Comparison of ENCODE assay signal across 8 cellular contexts in the genomic region with DNA sequence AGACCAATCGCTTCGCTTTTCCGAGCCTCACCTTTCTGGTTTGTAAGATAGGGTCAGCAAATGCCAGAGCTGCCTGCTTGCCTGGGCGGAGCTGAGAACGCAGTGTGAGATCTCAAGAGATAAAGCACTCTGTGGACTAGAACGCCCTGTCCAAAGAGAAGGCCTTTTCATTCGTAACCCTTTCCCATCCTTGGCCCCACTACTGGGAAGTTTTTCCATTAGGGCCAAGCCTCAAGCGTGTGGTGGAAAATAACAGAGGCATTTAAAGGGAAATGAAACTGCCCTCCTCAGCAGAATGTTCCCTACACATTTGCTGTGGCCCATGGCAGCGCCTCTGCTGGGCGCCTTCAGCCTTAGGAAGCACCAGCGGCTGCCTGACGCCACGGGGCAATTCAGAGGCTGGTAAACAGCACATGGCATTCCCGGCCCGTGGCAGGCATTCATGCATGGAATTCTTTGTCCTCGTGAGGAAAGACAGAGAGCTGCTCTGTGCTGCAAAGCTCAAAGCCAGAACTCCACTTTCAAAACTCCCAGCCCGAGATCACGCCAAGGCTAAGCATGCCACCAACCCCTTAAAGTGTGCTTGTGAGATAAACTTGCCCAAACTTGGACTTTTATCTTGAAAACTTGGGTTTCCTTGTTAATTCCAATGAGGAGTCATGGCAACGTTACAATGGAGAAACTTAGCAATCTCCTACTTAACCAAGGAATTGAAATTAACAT. TPM values are rescaled to one million over a fixed set of nuclear protein-coding genes. Genes with fewer than 3 reads are reported as not detected.
DNase-seq lines count a peak whose midpoint lies in the region; ATAC-seq and TF ChIP-seq lines count a peak whose summit lies in the region.

No MANE protein-coding gene starts in this region.

- no peaks in the 10 kb centered on the region for H3K36me3 ChIP-seq in spleen

- peak overlapping the region in 6 of 8 donors; percentile 33 to 59 (median 54) for H3K27ac ChIP-seq in spleen

- peaks cover 0 to 61% (median 16%) of the 10 kb centered on the region in 6 donors for H3K4me1 ChIP-seq in spleen

- ATAC-seq in GM19324 (IDR thresholded peaks at IDR 0.05; ENCODE audit: low FRiP score, unreplicated experiment) = no peak

- peaks cover 0 to 4% (median 0%) of the 10 kb centered on the region in 7 donors for H3K27me3 ChIP-seq in spleen (replicated peaks in 1 of 7)

- intact Hi-C loops in spleen (cut with DNase I; ENCODE audit: low total_unique reads) = no loop called here

- peak; percentile 70 for TF ChIP-seq CTCF in choroid plexus epithelial cell (conservative IDR thresholded peaks at IDR 0.05; ENCODE audit: low read depth, low read length)
- TF ChIP-seq CTCF in spleen (IDR thresholded peaks at IDR 0.05 in 8 of 11, conservative IDR thresholded peaks at IDR 0.05 in 3 of 11) = peak in 9 of 11 experiments; percentile 16 to 66 (median 51)

- no peak for TF ChIP-seq POLR2A in spleen (IDR thresholded peaks at IDR 0.05)

- WGBS in spleen, 5 donors = 27 to 41% (median 37%) methylated on average over 19 of the region's 19 CpGs

- peak overlapping the region; percentile 26 for H3K4me3 ChIP-seq in choroid plexus epithelial cell (ENCODE audit: low read depth, low read length)
- peak overlapping the region in 1 of 8 donors; percentile 8 for H3K4me3 ChIP-seq in spleen

- peak; percentile 12 for DNase-seq in stimulated activated CD4-positive, alpha-beta T cell treated with anti-CD3 and anti-CD28 coated beads, Interleukin-15, amount 100 ng/mL, for 24 hours
- no peak for DNase-seq in stimulated activated CD4-positive, alpha-beta T cell treated with anti-CD3 and anti-CD28 coated beads, Interleukin-2, amount 100 ng/mL, for 48 hours
- DNase-seq in NOMO-1 treated with DMSO at 0.1 percent for 48 hours (lab: John Stamatoyannopoulos, UW; ENCODE audit: unreplicated experiment) = peak; percentile 75
- DNase-seq in choroid plexus epithelial cell (ENCODE audit: low read depth) = peak; percentile 57
- peak; percentile 80 for DNase-seq in kidney glomerular epithelial cell (lab: John Stamatoyannopoulos, UW)
- peak; percentile 81 for DNase-seq in spleen
- no peak for DNase-seq in activated effector memory CD4-positive, alpha-beta T cell treated with anti-CD3 and anti-CD28 coated beads, Interleukin-2, amount 50 U/mL, for 16 hours

- H3K9me3 ChIP-seq in spleen = no peaks in the 10 kb centered on the region

RNA-seq across cellular contexts. Expression of a gene that starts 38.1 kb away (rescaled TPM):
- 100 to 1,000 TPM; 168 to 370 (median 289) TPM for total RNA-seq in spleen
- polyA plus RNA-seq in spleen = 10 to 100 TPM; 11.8 to 24.0 (median 12.0) TPM

Comparison
In these comparisons a context has a peak if more than half of its experiments do, and no peak if none do; other contexts are left out.
1. DNase-seq: peak in stimulated activated CD4-positive, alpha-beta T cell treated with anti-CD3 and anti-CD28 coated beads, Interleukin-15, amount 100 ng/mL, for 24 hours (single experiment), NOMO-1 treated with DMSO at 0.1 percent for 48 hours (single experiment), choroid plexus epithelial cell (single experiment), kidney glomerular epithelial cell (single experiment) and spleen (single experiment); none in stimulated activated CD4-positive, alpha-beta T cell treated with anti-CD3 and anti-CD28 coated beads, Interleukin-2, amount 100 ng/mL, for 48 hours (0 of 2) and activated effector memory CD4-positive, alpha-beta T cell treated with anti-CD3 and anti-CD28 coated beads, Interleukin-2, amount 50 U/mL, for 16 hours (single experiment).